20 cellular contexts compared by ENCODE assay signal in the genomic region with DNA sequence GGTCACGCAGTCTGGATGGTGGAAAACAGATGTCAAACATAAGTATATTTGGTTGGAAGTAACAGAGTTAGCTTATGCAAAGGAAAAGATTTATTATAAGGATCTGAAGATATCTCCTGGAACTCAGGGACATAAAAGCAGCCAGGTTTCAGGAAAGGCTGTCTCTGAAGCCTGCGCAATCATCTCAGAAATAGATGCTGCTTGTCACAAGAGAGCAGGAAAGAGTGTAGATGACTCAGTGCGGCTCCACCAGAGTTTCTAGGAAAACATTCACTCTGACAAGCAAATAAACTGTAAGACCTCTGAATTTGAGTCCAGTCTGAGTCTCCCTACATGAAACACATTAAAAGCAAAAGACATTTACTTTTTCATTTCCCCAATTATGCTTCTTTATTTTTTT.
A peak's percentile ranks its signal among the peaks of the same experiment; 100 is the strongest.
DNase-seq lines count a peak whose midpoint lies in the region; ATAC-seq and TF ChIP-seq lines count a peak whose summit lies in the region.
"Had no signal": no experiment of that assay in that cellular context is flagged by ENCODE, and none has a peak within 500 bp of the region (broad histone marks: within the 10 kb centered on the region; RNA-seq: fewer than 3 reads in every experiment).

No MANE protein-coding gene starts in this region.

- DNase-seq in AG04449 (ENCODE audit: low read depth, low spot score) = peak; percentile 41
- DNase-seq in HCEC 1CT = peak; percentile 55
- DNase-seq in head of caudate nucleus = peak in 31 of 42 donors; percentile 3 to 82 (median 36)
- no peak for DNase-seq in NCI-H1417 treated with DMSO at 0.1 percent for 48 hours (lab: John Stamatoyannopoulos, UW)
- DNase-seq in colonic mucosa = no peak
- DNase-seq: activated CD4-positive, alpha-beta memory T cell treated with anti-CD3 and anti-CD28 coated beads, Interleukin-2, amount 10 ng/mL, durations not matched to agents 7 days and 5 days; activated gamma-delta T cell treated with Interleukin-2 at 50 U/mL for 16 hours; AML-193; cerebellar nuclear complex; DND-41; mucosa of descending colon; NCI-H1048; NCI-H446 treated with DMSO at 0.1 percent for 48 hours; stimulated activated CD4-positive, alpha-beta T cell treated with anti-CD3 and anti-CD28 coated beads, Interleukin-1b, Interleukin-23, amount 100 ng/mL, for 48 hours had no signal

- no peaks in the 10 kb centered on the region for H3K27me3 ChIP-seq in colonic mucosa

- TF ChIP-seq CTCF in AG04449 (IDR thresholded peaks at IDR 0.05; ENCODE audit: insufficient read depth, low read length, missing control alignments) (no peak), colonic mucosa (IDR thresholded peaks at IDR 0.05) (no peak)

- ATAC-seq in HG03135 (IDR thresholded peaks at IDR 0.05; ENCODE audit: unreplicated experiment) (no peak), GM21723 (IDR thresholded peaks at IDR 0.05; ENCODE audit: unreplicated experiment) (no peak)
- ATAC-seq: esophagus mucosa, GM23338, mucosa of descending colon had no signal

- CTCF ChIA-PET in AG04449 (lab: Yijun Ruan, JAX) = interaction anchor here (0.8 kb wide), 1 partner anchor 144 kb away, joined by 4 read pairs; no protein-coding TSS in a partner anchor

- POLR2A ChIA-PET in AG04449 (lab: Yijun Ruan, JAX) = no interaction called here

- H3K4me1 ChIP-seq in colonic mucosa = no peaks in the 10 kb centered on the region
- H3K4me1 ChIP-seq: parathyroid adenoma had no signal

- no peaks in the 10 kb centered on the region for H3K36me3 ChIP-seq in colonic mucosa

- H3K9ac ChIP-seq in colonic mucosa (ENCODE audit: low read depth in 2 of 2, low read length in 2 of 2) = no peak overlapping the region
- H3K9ac ChIP-seq: parathyroid adenoma had no signal

- intact Hi-C loops in head of caudate nucleus (cut with DNase I) = no loop called here
- intact Hi-C loops in colonic mucosa (cut with DNase I) = no loop called here

- no peaks in the 10 kb centered on the region for H3K9me3 ChIP-seq in colonic mucosa
- H3K9me3 ChIP-seq: mucosa of descending colon had no signal

- H3K27ac ChIP-seq in angular gyrus (ENCODE audit: low read depth, low read length) (peak overlapping the region; percentile 33), colonic mucosa (no peak overlapping the region)
- H3K27ac ChIP-seq: parathyroid adenoma had no signal

- H3K4me3 ChIP-seq in AG04449 (ENCODE audit: low read depth, low read length) = no peak overlapping the region
- H3K4me3 ChIP-seq in colonic mucosa = no peak overlapping the region
- H3K4me3 ChIP-seq: GM23338, mucosa of descending colon had no signal

Comparison
In these comparisons a context has a peak if more than half of its experiments do, and no peak if none do; other contexts are left out.
1. DNase-seq: peak in AG04449 (single experiment), HCEC 1CT (single experiment) and head of caudate nucleus (31 of 42); none in NCI-H1417 treated with DMSO at 0.1 percent for 48 hours (single experiment) and colonic mucosa (single experiment).